In genomic region chr16:85944572-85945423, GRCh38 we compare ENCODE assay signal across 17 cellular contexts. TPM values are rescaled to one million over a fixed set of nuclear protein-coding genes. Genes with fewer than 3 reads are reported as not detected.
DNase-seq lines count a peak whose midpoint lies in the region; ATAC-seq and TF ChIP-seq lines count a peak whose summit lies in the region.
"Had no signal": no experiment of that assay in that cellular context is flagged by ENCODE, and none has a peak within 500 bp of the region (broad histone marks: within the 10 kb centered on the region; RNA-seq: fewer than 3 reads in every experiment).

No MANE protein-coding gene starts in this region.

- H3F3A ChIP-seq in PC-3 (ENCODE audit: low read length, unreplicated experiment), result no peaks in the 10 kb centered on the region

- TF ChIP-seq CTCF in CD14-positive monocyte (IDR thresholded peaks at IDR 0.05), result no peak
- no peak for TF ChIP-seq CTCF in PC-3 (conservative IDR thresholded peaks at IDR 0.05; ENCODE audit: low read depth, low read length)
- no peak for TF ChIP-seq CTCF in heart left ventricle (IDR thresholded peaks at IDR 0.05)

- intact Hi-C loops in CD14-positive monocyte (cut with micrococcal nuclease) (loop anchor here in 1 of 2 donors (5.0 kb wide), 2 partner anchors 38 to 42 kb away; no protein-coding TSS in a partner anchor), PC-3 (cut with micrococcal nuclease) (no loop called here), heart left ventricle (cut with DNase I) (no loop called here)

- H3K9ac ChIP-seq in PC-3 (ENCODE audit: low read length), result no peak overlapping the region
- H3K9ac ChIP-seq: GM23248 had no signal

- POLR2A ChIA-PET in PC-3 (lab: Charles Lee; ENCODE audit: unreplicated experiment), result no interaction called here

- H3K27ac ChIP-seq in PC-3 (ENCODE audit: low read length) (no peak overlapping the region), heart left ventricle (no peak overlapping the region)
- H3K27ac ChIP-seq: GM23248, heart right ventricle, ovary, RWPE1 had no signal

- H3K9me2 ChIP-seq in PC-3 (replicated peaks; ENCODE audit: low read length), result no peaks in the 10 kb centered on the region

- H3K9me3 ChIP-seq in T-helper 17 cell (ENCODE audit: control insufficient read depth, low read length, poor library complexity, severe bottlenecking) (no peaks in the 10 kb centered on the region), mononuclear cell (ENCODE audit: low read depth, low read length) (no peaks in the 10 kb centered on the region), PC-3 (ENCODE audit: low read length) (no peaks in the 10 kb centered on the region), heart left ventricle (no peaks in the 10 kb centered on the region)
- H3K9me3 ChIP-seq: heart right ventricle, ovary, thyroid gland had no signal

- H3K27me3 ChIP-seq in mononuclear cell (ENCODE audit: insufficient read depth, low read length), result no peaks in the 10 kb centered on the region
- peaks cover 74% of the 10 kb centered on the region for H3K27me3 ChIP-seq in PC-3 (ENCODE audit: low read length)
- peaks cover 0 to 17% (median 3%) of the 10 kb centered on the region in 9 donors for H3K27me3 ChIP-seq in heart left ventricle
- H3K27me3 ChIP-seq: ovary, thyroid gland had no signal

- H2AFZ ChIP-seq in PC-3 (ENCODE audit: low read length), result no peak overlapping the region
- H2AFZ ChIP-seq: GM23248 had no signal

- DNase-seq in CD14-positive monocyte (ENCODE audit: low spot score) (no peak), T-helper 17 cell (no peak), PC-3 (no peak), heart left ventricle (no peak)
- DNase-seq: effector memory CD8-positive, alpha-beta T cell; GM23248; heart right ventricle; kidney; midbrain; ovary; stimulated activated CD4-positive, alpha-beta T cell treated with anti-CD3 and anti-CD28 coated beads, Interleukin-4, amount 100 ng/mL, for 24 hours; stimulated activated CD8-positive, alpha-beta memory T cell treated with anti-CD3 and anti-CD28 coated beads, Interleukin-4, amount 100 ng/mL, for 48 hours had no signal

- ATAC-seq in T-helper 17 cell, result no peak
- no peak for ATAC-seq in HG03521 (IDR thresholded peaks at IDR 0.05; ENCODE audit: unreplicated experiment)
- ATAC-seq in PC-3, result no peak
- no peak for ATAC-seq in heart left ventricle
- ATAC-seq: effector memory CD8-positive, alpha-beta T cell; heart right ventricle had no signal

- no peaks in the 10 kb centered on the region for H4K20me1 ChIP-seq in PC-3 (ENCODE audit: low read length)

- BruUV-seq in PC-3 (replicated peaks; lab: Mats Ljungman, UMichigan), result no TSS peak

- peaks cover 4 to 15% (median 4%) of the 10 kb centered on the region in 3 donors for H3K27me3 Mint-ChIP-seq in CD14-positive monocyte (ENCODE audit: low read depth in 3 of 3)
- peaks cover 22% of the 10 kb centered on the region for H3K27me3 Mint-ChIP-seq in T-helper 17 cell

- H3K4me3 Mint-ChIP-seq in CD14-positive monocyte (no peak overlapping the region), T-helper 17 cell (peak overlapping the region; percentile 36)
- H3K4me3 Mint-ChIP-seq: effector memory CD8-positive, alpha-beta T cell had no signal

- H3K27ac Mint-ChIP-seq in CD14-positive monocyte (peak overlapping the region in 4 of 7 donors; percentile 9 to 78 (median 44)), T-helper 17 cell (peak overlapping the region; percentile 25)
- H3K27ac Mint-ChIP-seq: effector memory CD8-positive, alpha-beta T cell had no signal

- peaks cover 58% of the 10 kb centered on the region for H3K4me1 ChIP-seq in mononuclear cell (ENCODE audit: insufficient read depth, low read length)
- no peaks in the 10 kb centered on the region for H3K4me1 ChIP-seq in PC-3 (ENCODE audit: insufficient read depth, low read length)
- H3K4me1 ChIP-seq in heart left ventricle, result peaks cover 0 to 21% (median 0%) of the 10 kb centered on the region in 12 donors
- H3K4me1 ChIP-seq: thyroid gland had no signal

- TF ChIP-seq POLR2A in heart left ventricle (IDR thresholded peaks at IDR 0.05), result no peak

- H3K36me3 Mint-ChIP-seq in CD14-positive monocyte (no peaks in the 10 kb centered on the region), T-helper 17 cell (ENCODE audit: low read depth) (peaks cover 2% of the 10 kb centered on the region)

- H3K79me2 ChIP-seq in PC-3 (ENCODE audit: low read length), result no peaks in the 10 kb centered on the region

- H3K4me3 ChIP-seq in GM08714 (ENCODE audit: low read length) (peak overlapping the region; percentile 15; the same call in 1 of the 2 replicates), mononuclear cell (ENCODE audit: low read length) (peak overlapping the region; percentile 18), PC-3 (ENCODE audit: low read length) (no peak overlapping the region), heart left ventricle (no peak overlapping the region)
- H3K4me3 ChIP-seq: GM23248, heart right ventricle, ovary, thyroid gland had no signal

- 74 to 82% (median 79%) methylated on average over 7 of the region's 7 CpGs for WGBS in heart left ventricle, 4 donors

- CTCF ChIA-PET in PC-3 (lab: Charles Lee), result no interaction called here

- H3K4me2 ChIP-seq in PC-3 (ENCODE audit: low read length), result no peak overlapping the region

- H3K9me3 Mint-ChIP-seq in CD14-positive monocyte, result peaks cover 0 to 7% (median 0%) of the 10 kb centered on the region in 7 donors
- H3K9me3 Mint-ChIP-seq: effector memory CD8-positive, alpha-beta T cell had no signal

- H3K4me1 Mint-ChIP-seq in CD14-positive monocyte (peaks cover 76% of the 10 kb centered on the region), T-helper 17 cell (peaks cover 20% of the 10 kb centered on the region)

- H3K36me3 ChIP-seq in PC-3 (ENCODE audit: low read depth, low read length), result no peaks in the 10 kb centered on the region
- H3K36me3 ChIP-seq in heart left ventricle, result no peaks in the 10 kb centered on the region
- H3K36me3 ChIP-seq: heart right ventricle, ovary, thyroid gland had no signal

RNA-seq across cellular contexts. Expression of gene IRF8, which starts 45.8 kb away (rescaled TPM):
- polyA plus RNA-seq in CD14-positive monocyte (100 to 1,000 TPM; 157 to 187 TPM), heart left ventricle (1 to 10 TPM; 1.0 to 2.1 TPM)
- total RNA-seq in T-helper 17 cell (10 to 100 TPM in 1 of 2 donors, 1 to 10 TPM in 1; 5.4 to 22.8 TPM), mononuclear cell (94.9 TPM), PC-3 (2014; rRNA removed) (not detected in 2 replicates), heart left ventricle (10 to 100 TPM in 2 of 9 donors, 1 to 10 TPM in 7; 1.8 to 31.8 (median 3.8) TPM)
- total RNA-seq: GM23248 had no signal

Comparison
In these comparisons a context has a peak if more than half of its experiments do, and no peak if none do; other contexts are left out.
1. H3K4me3 ChIP-seq: peak in GM08714 (single experiment) and mononuclear cell (single experiment); none in PC-3 (single experiment) and heart left ventricle (0 of 12).